In genomic region chr18:24138281-24138883, GRCh38 we compare ENCODE assay signal across 9 cellular contexts. TPM values are rescaled to one million over a fixed set of nuclear protein-coding genes. Genes with fewer than 3 reads are reported as not detected.
DNase-seq lines count a peak whose midpoint lies in the region; ATAC-seq and TF ChIP-seq lines count a peak whose summit lies in the region.
"Had no signal": no experiment of that assay in that cellular context is flagged by ENCODE, and none has a peak within 500 bp of the region (broad histone marks: within the 10 kb centered on the region; RNA-seq: fewer than 3 reads in every experiment).

No MANE protein-coding gene starts in this region.

- peak overlapping the region in 3 of 5 donors; percentile 63 to 74 (median 65) for H3K27ac ChIP-seq in stomach
- no peak overlapping the region for H3K27ac ChIP-seq in MM.1S (ENCODE audit: low read length)

- H3K4me2 ChIP-seq in MM.1S (ENCODE audit: low read depth, low read length), result no peak overlapping the region

- intact Hi-C loops in activated CD4-positive, alpha-beta T cell treated with anti-CD3 and anti-CD28 coated beads for 36 hours (cut with DNase I, micrococcal nuclease), result no loop called here
- intact Hi-C loops in stomach (cut with DNase I; ENCODE audit: low total_unique reads), result no loop called here

- peak overlapping the region; percentile 81 for H3K4me3 Mint-ChIP-seq in activated CD4-positive, alpha-beta T cell treated with anti-CD3 and anti-CD28 coated beads for 36 hours

- no peaks in the 10 kb centered on the region for H3K79me2 ChIP-seq in MM.1S (ENCODE audit: low read length)

- H3K36me3 ChIP-seq in iPS-15b (ENCODE audit: control insufficient read depth, insufficient read depth, low read length), result no peaks in the 10 kb centered on the region
- H3K36me3 ChIP-seq in stomach, result peaks cover 0 to 3% (median under 1%) of the 10 kb centered on the region in 4 donors
- H3K36me3 ChIP-seq in MM.1S (replicated peaks; ENCODE audit: insufficient read depth, low read length), result no peaks in the 10 kb centered on the region

- H3K9ac ChIP-seq in iPS-15b (ENCODE audit: low read depth, low read length), result no peak overlapping the region
- H3K9ac ChIP-seq in MM.1S (ENCODE audit: low read length), result no peak overlapping the region

- H3K4me3 ChIP-seq in WI38 (ENCODE audit: low read depth, low read length) (peak overlapping the region; percentile 66), iPS-15b (ENCODE audit: low read depth, low read length) (peak overlapping the region; percentile 71), stomach (peak overlapping the region; percentile 56 to 62 (median 60)), MM.1S (ENCODE audit: low read length) (no peak overlapping the region)

- no peak for TF ChIP-seq EP300 in stomach (IDR thresholded peaks at IDR 0.05)

- no peaks in the 10 kb centered on the region for H3K27me3 ChIP-seq in iPS-15b (ENCODE audit: control insufficient read depth, insufficient read depth, low read length)
- peaks cover 0 to 9% (median 0%) of the 10 kb centered on the region in 3 donors for H3K27me3 ChIP-seq in stomach
- H3K27me3 ChIP-seq in MM.1S (replicated peaks; ENCODE audit: insufficient read depth, low read length), result no peaks in the 10 kb centered on the region

- peaks cover 2% of the 10 kb centered on the region for H3K9me3 Mint-ChIP-seq in activated CD4-positive, alpha-beta T cell treated with anti-CD3 and anti-CD28 coated beads for 36 hours (ENCODE audit: low read depth)

- H3F3A ChIP-seq in MM.1S (ENCODE audit: insufficient read depth, low read length), result no peaks in the 10 kb centered on the region

- peak; percentile 20 for ATAC-seq in activated CD4-positive, alpha-beta T cell treated with anti-CD3 and anti-CD28 coated beads for 36 hours

- peaks cover 20% of the 10 kb centered on the region for H3K4me1 Mint-ChIP-seq in activated CD4-positive, alpha-beta T cell treated with anti-CD3 and anti-CD28 coated beads for 36 hours

- peaks cover 12% of the 10 kb centered on the region for H3K4me1 ChIP-seq in iPS-15b (ENCODE audit: control insufficient read depth, insufficient read depth, low read length)
- peaks cover 0 to 19% (median 15%) of the 10 kb centered on the region in 4 donors for H3K4me1 ChIP-seq in stomach
- H3K4me1 ChIP-seq in MM.1S (ENCODE audit: low read length), result no peaks in the 10 kb centered on the region

- TF ChIP-seq CTCF in WI38 (IDR thresholded peaks at IDR 0.05; ENCODE audit: low read depth, low read length) (no peak), stomach (IDR thresholded peaks at IDR 0.05) (no peak), MM.1S (IDR thresholded peaks at IDR 0.05; ENCODE audit: low read length) (no peak)

- no peak overlapping the region for H2AFZ ChIP-seq in MM.1S (ENCODE audit: low read length)

- no peaks in the 10 kb centered on the region for H4K20me1 ChIP-seq in MM.1S (ENCODE audit: insufficient read depth, low read length)

- no peaks in the 10 kb centered on the region for H3K9me2 ChIP-seq in MM.1S (replicated peaks; ENCODE audit: insufficient read depth, low read length)

- POLR2A ChIA-PET in activated CD4-positive, alpha-beta T cell treated with anti-CD3 and anti-CD28 coated beads for 36 hours (lab: Charles Lee), result interaction anchor here (0.7 to 0.9 kb wide), 2 partner anchors 9 to 310 kb away, joined by 3 read pairs; no protein-coding TSS in a partner anchor

- no peak for TF ChIP-seq POLR2A in stomach (IDR thresholded peaks at IDR 0.05)

- DNase-seq in activated CD4-positive, alpha-beta T cell treated with anti-CD3 and anti-CD28 coated beads for 36 hours, result no peak
- DNase-seq in activated CD4-positive, alpha-beta T cell treated with anti-CD3 and anti-CD28 coated beads, Interleukin-2, amount 50 U/mL, for 4 hours, result no peak
- DNase-seq in stomach (no peak), NCI-H2081 treated with DMSO at 0.1 percent for 48 hours (lab: John Stamatoyannopoulos, UW) (no peak), MM.1S (no peak), middle frontal gyrus (ENCODE audit: extremely low spot score, low spot score) (no peak)
- DNase-seq: DND-41 had no signal

- H3K36me3 Mint-ChIP-seq in activated CD4-positive, alpha-beta T cell treated with anti-CD3 and anti-CD28 coated beads for 36 hours (ENCODE audit: low read depth), result peaks cover 1% of the 10 kb centered on the region

- no peaks in the 10 kb centered on the region for H3K9me3 ChIP-seq in iPS-15b (ENCODE audit: control insufficient read depth, insufficient read depth, low read length)
- H3K9me3 ChIP-seq in stomach, result no peaks in the 10 kb centered on the region
- no peaks in the 10 kb centered on the region for H3K9me3 ChIP-seq in MM.1S (replicated peaks; ENCODE audit: insufficient read depth, low read length)

- peak overlapping the region; percentile 55 for H3K27ac Mint-ChIP-seq in activated CD4-positive, alpha-beta T cell treated with anti-CD3 and anti-CD28 coated beads for 36 hours

- WGBS in stomach, 5 donors, result 47 to 55% (median 54%) methylated on average over 18 of the region's 18 CpGs

- CTCF ChIA-PET in activated CD4-positive, alpha-beta T cell treated with anti-CD3 and anti-CD28 coated beads for 36 hours (lab: Charles Lee), result interaction anchor here (0.7 to 1.5 kb wide), 5 partner anchors 10 to 363 kb away, joined by 3 to 5 read pairs (median 4); no protein-coding TSS in a partner anchor

- H3K27me3 Mint-ChIP-seq in activated CD4-positive, alpha-beta T cell treated with anti-CD3 and anti-CD28 coated beads for 36 hours, result peaks cover 10% of the 10 kb centered on the region

RNA-seq across cellular contexts. Expression of gene CABYR, which starts 0.5 kb away (rescaled TPM):
- total RNA-seq in activated CD4-positive, alpha-beta T cell treated with anti-CD3 and anti-CD28 coated beads for 36 hours, result under 1 TPM; 0.46 to 0.83 TPM
- total RNA-seq in stomach, result 1 to 10 TPM in 2 of 5 donors, under 1 TPM in 1, not detected in 2; 0.73 to 9.4 (median 4.7) TPM
- polyA plus RNA-seq in stomach, result 1 to 10 TPM in 2 of 3 donors, not detected in 1; 1.1 to 2.6 TPM
